In genomic region chr15:37019479-37020433, GRCh38 we compare ENCODE assay signal across 12 cellular contexts.
DNase-seq lines count a peak whose midpoint lies in the region; ATAC-seq and TF ChIP-seq lines count a peak whose summit lies in the region.
"Had no signal": no experiment of that assay in that cellular context is flagged by ENCODE, and none has a peak within 500 bp of the region (broad histone marks: within the 10 kb centered on the region; RNA-seq: fewer than 3 reads in every experiment).

No MANE protein-coding gene starts in this region.

- H3K27me3 ChIP-seq in prostate gland (replicated peaks; ENCODE audit: insufficient read depth): no peaks in the 10 kb centered on the region

- H3K27ac ChIP-seq in prostate gland: peak overlapping the region; percentile 35 to 41
- H3K27ac ChIP-seq: WERI-Rb-1 had no signal

- TF ChIP-seq CTCF in fibroblast of villous mesenchyme (IDR thresholded peaks at IDR 0.05; ENCODE audit: insufficient read depth, low read depth, low read length) (no peak), prostate gland (IDR thresholded peaks at IDR 0.05) (no peak)

- H3K4me3 ChIP-seq in fibroblast of villous mesenchyme (ENCODE audit: low read depth, low read length) (peak overlapping the region; percentile 13), prostate gland (no peak overlapping the region)

- no peaks in the 10 kb centered on the region for H3K36me3 ChIP-seq in prostate gland

- no peaks in the 10 kb centered on the region for H3K9me3 ChIP-seq in prostate gland

- POLR2A ChIA-PET in HEK293T (lab: Yijun Ruan, JAX): interaction anchor here (1.0 kb wide), 1 partner anchor 81 kb away, joined by 3 read pairs; no protein-coding TSS in a partner anchor

- intact Hi-C loops in prostate gland (cut with DNase I) (no loop called here), sciatic nerve (cut with DNase I) (no loop called here)

- DNase-seq in HEK293T (ENCODE audit: extremely low spot score) (peak; percentile 12), RPMI7951 (ENCODE audit: low read depth) (peak; percentile 67), fibroblast of villous mesenchyme (ENCODE audit: low read depth) (peak; percentile 90), prostate gland (ENCODE audit: low spot score) (no peak), HK-2 (ENCODE audit: unreplicated experiment) (no peak), activated T-cell treated with anti-CD3 and anti-CD28 coated beads for 4 hours (no peak), sciatic nerve (ENCODE audit: low spot score) (no peak)
- DNase-seq: amniotic stem cell, islet precursor cell, NCI-H1048, WERI-Rb-1 had no signal

- 30% methylated on average over 18 of the region's 18 CpGs for WGBS in prostate gland

- no peak for TF ChIP-seq POLR2A in prostate gland (IDR thresholded peaks at IDR 0.05)

- CTCF ChIA-PET in HEK293T (lab: Yijun Ruan, JAX): interaction anchor here (0.6 to 1.1 kb wide), 2 partner anchors 20 to 123 kb away, joined by 3 to 4 read pairs; no protein-coding TSS in a partner anchor

- ATAC-seq in sciatic nerve (no peak), HG03097 (IDR thresholded peaks at IDR 0.05; ENCODE audit: low FRiP score, unreplicated experiment) (no peak)

- peaks cover 11% of the 10 kb centered on the region for H3K4me1 ChIP-seq in prostate gland (replicated peaks)

TF ChIP-seq in HEK293T, 16 proteins besides CTCF, POLR2A, EP300 and RAD21:
- TF ChIP-seq BHLHE40 (IDR thresholded peaks at IDR 0.05; ENCODE audit: borderline replicate concordance): no peak
- peak; percentile 27; the same call in 1 of the 2 replicates for TF ChIP-seq PKNOX1 (IDR thresholded peaks at IDR 0.05)

Comparison
In these comparisons a context has a peak if more than half of its experiments do, and no peak if none do; other contexts are left out.
1. DNase-seq: peak in HEK293T (single experiment), RPMI7951 (single experiment) and fibroblast of villous mesenchyme (single experiment); none in prostate gland (single experiment), HK-2 (single experiment), activated T-cell treated with anti-CD3 and anti-CD28 coated beads for 4 hours (single experiment) and sciatic nerve (single experiment).